In genomic region chr17:38703742-38704644, GRCh38 we compare ENCODE assay signal across 8 cellular contexts. TPM values are rescaled to one million over a fixed set of nuclear protein-coding genes. Genes with fewer than 3 reads are reported as not detected.
DNase-seq lines count a peak whose midpoint lies in the region; ATAC-seq and TF ChIP-seq lines count a peak whose summit lies in the region.

No MANE protein-coding gene starts in this region.

- H3K4me3 ChIP-seq in OCI-LY7 (ENCODE audit: low read depth, low read length, poor library complexity, severe bottlenecking) (peak overlapping the region; percentile 81), fibroblast of pulmonary artery (replicated peaks; ENCODE audit: low read depth, low read length) (peak overlapping the region; percentile 77), neural cell (ENCODE audit: low read length) (peak overlapping the region; percentile 81), suprapubic skin (peak overlapping the region; percentile 85)

- no peak for TF ChIP-seq RAD21 in neural cell (conservative IDR thresholded peaks at IDR 0.05)

- H3K9ac ChIP-seq in neural cell (ENCODE audit: low read length) = peak overlapping the region; percentile 65

- H3K4me2 ChIP-seq in OCI-LY7 (ENCODE audit: low read length) (peak overlapping the region; percentile 100), neural cell (ENCODE audit: low read length) (no peak overlapping the region)

- DNase-seq in DMS53 treated with DMSO at 0.1 percent for 48 hours (lab: John Stamatoyannopoulos, UW; ENCODE audit: unreplicated experiment) = peak; percentile 94
- peak; percentile 92 for DNase-seq in HuH-7.5 (ENCODE audit: low spot score)
- DNase-seq in OCI-LY7 (ENCODE audit: low spot score) = peak; percentile 94
- DNase-seq in activated T-helper 1 cell treated with anti-CD3 and anti-CD28 coated beads, Interleukin-2, amount 50 U/mL, for 16 hours (ENCODE audit: low read depth in 1 of 2, low spot score in 1 of 2) = peak; percentile 41 to 69
- peak; percentile 29 for DNase-seq in fibroblast of pulmonary artery (ENCODE audit: low read depth)
- peak; percentile 90 to 92 for DNase-seq in suprapubic skin (ENCODE audit: low spot score in 2 of 2)

- H3K9me2 ChIP-seq in OCI-LY7 (ENCODE audit: insufficient read depth, low read length) (no peaks in the 10 kb centered on the region), neural cell (ENCODE audit: insufficient read depth, low read length) (no peaks in the 10 kb centered on the region)

- H3K9me3 ChIP-seq in OCI-LY7 (ENCODE audit: low read length) = no peaks in the 10 kb centered on the region
- no peaks in the 10 kb centered on the region for H3K9me3 ChIP-seq in neural cell (ENCODE audit: low read length)
- H3K9me3 ChIP-seq in suprapubic skin = no peaks in the 10 kb centered on the region

- H3K27me3 ChIP-seq in neural cell (ENCODE audit: insufficient read depth, low read depth, low read length) (peaks cover 26% of the 10 kb centered on the region), suprapubic skin (no peaks in the 10 kb centered on the region)

- no peaks in the 10 kb centered on the region for H3F3A ChIP-seq in neural cell (ENCODE audit: insufficient read depth, low read length, poor library complexity, severe bottlenecking)

- ATAC-seq in GM21360 (IDR thresholded peaks at IDR 0.05; ENCODE audit: unreplicated experiment) = no peak

- H3K27ac ChIP-seq in OCI-LY7 (ENCODE audit: low read depth, low read length, poor library complexity, severe bottlenecking) (peak overlapping the region; percentile 92), neural cell (ENCODE audit: low read length) (no peak overlapping the region), suprapubic skin (peak overlapping the region; percentile 90)

- CTCF ChIA-PET in OCI-LY7 (lab: Charles Lee; ENCODE audit: unreplicated experiment) = no interaction called here

- peaks cover 12% of the 10 kb centered on the region; the same call in 1 of the 2 replicates for H4K20me1 ChIP-seq in OCI-LY7 (ENCODE audit: insufficient read depth, low read length)
- H4K20me1 ChIP-seq in neural cell (ENCODE audit: insufficient read depth) = no peaks in the 10 kb centered on the region

- TF ChIP-seq CTCF in OCI-LY7 (conservative IDR thresholded peaks at IDR 0.05; ENCODE audit: low read length) (peak; percentile 25; the same call in 1 of the 2 replicates), fibroblast of pulmonary artery (IDR thresholded peaks at IDR 0.05; ENCODE audit: low read length, missing control alignments) (no peak), neural cell (IDR thresholded peaks at IDR 0.05; ENCODE audit: poor library complexity, severe bottlenecking) (no peak), suprapubic skin (IDR thresholded peaks at IDR 0.05) (no peak)

- H2AFZ ChIP-seq in OCI-LY7 (ENCODE audit: low read length) = peak overlapping the region; percentile 44; the same call in 1 of the 2 replicates
- H2AFZ ChIP-seq in neural cell (ENCODE audit: low read depth, low read length) = peak overlapping the region; percentile 65

- WGBS in suprapubic skin = under 1% methylated on average over 27 of the region's 52 CpGs

- H3K79me2 ChIP-seq in OCI-LY7 (ENCODE audit: insufficient read depth, low read depth, low read length) = peaks cover 37% of the 10 kb centered on the region
- peaks cover 19% of the 10 kb centered on the region for H3K79me2 ChIP-seq in neural cell (replicated peaks; ENCODE audit: insufficient read depth, low read length)

- POLR2A ChIA-PET in OCI-LY7 (lab: Charles Lee) = interaction anchor here (0.5 to 1.0 kb wide), 3 partner anchors 14 to 165 kb away, joined by 3 to 4 read pairs (median 4); no protein-coding TSS in a partner anchor

- H3K36me3 ChIP-seq in OCI-LY7 (ENCODE audit: insufficient read depth, low read length) (peaks cover 20% of the 10 kb centered on the region), neural cell (ENCODE audit: insufficient read depth, low read length) (no peaks in the 10 kb centered on the region), suprapubic skin (peaks cover 3% of the 10 kb centered on the region)

- BruUV-seq in OCI-LY7 (replicated peaks; lab: Mats Ljungman, UMichigan) = no TSS peak

- no peak for TF ChIP-seq POLR2A in suprapubic skin (IDR thresholded peaks at IDR 0.05)

- intact Hi-C loops in OCI-LY7 (cut with micrococcal nuclease; ENCODE audit: unreplicated experiment) = loop anchor here (1.0 to 2.0 kb wide), 2 partner anchors 24 to 43 kb away; no protein-coding TSS in a partner anchor

- TF ChIP-seq EP300 in neural cell (conservative IDR thresholded peaks at IDR 0.05; ENCODE audit: poor library complexity, severe bottlenecking) (no peak), suprapubic skin (IDR thresholded peaks at IDR 0.05) (no peak)

- H3K4me1 ChIP-seq in OCI-LY7 (ENCODE audit: insufficient read depth, low read length, poor library complexity, severe bottlenecking) = peaks cover 38% of the 10 kb centered on the region
- peaks cover 65% of the 10 kb centered on the region for H3K4me1 ChIP-seq in suprapubic skin

TF ChIP-seq in neural cell, 6 proteins besides CTCF, POLR2A, EP300 and RAD21:
- TF ChIP-seq REST (IDR thresholded peaks at IDR 0.05; ENCODE audit: borderline replicate concordance) (no peak), TAF1 (IDR thresholded peaks at IDR 0.05; ENCODE audit: low read depth) (no peak)

RNA-seq across cellular contexts. Expression of gene MLLT6, which starts 1.1 kb away (rescaled TPM):
- total RNA-seq in OCI-LY7 (2014; rRNA removed; shearing (Covaris generic)) = 81.7 and 94.9 TPM in 2 replicates
- total RNA-seq in OCI-LY7 (2022) = 174 and 175 TPM in 2 replicates
- polyA plus RNA-seq in neural cell = 19.7 and 26.0 TPM in 2 replicates
- 44.8 and 47.6 TPM in 2 replicates for polyA minus RNA-seq in neural cell
- total RNA-seq in suprapubic skin = 100 to 1,000 TPM in 1 of 4 donors, 10 to 100 TPM in 3; 62.7 to 136 (median 79.0) TPM

RNA-seq across cellular contexts. Expression of gene CISD3, which starts 26.1 kb away (rescaled TPM):
- total RNA-seq in OCI-LY7 (2014; rRNA removed; shearing (Covaris generic)) = 11.4 and 13.4 TPM in 2 replicates
- total RNA-seq in OCI-LY7 (2022) (24.9 and 25.1 TPM in 2 replicates), suprapubic skin (10 to 100 TPM in 2 of 4 donors, 1 to 10 TPM in 2; 6.8 to 12.7 (median 10.1) TPM)
- 0.48 and 1.2 TPM in 2 replicates for polyA plus RNA-seq in neural cell
- 0.73 and 1.6 TPM in 2 replicates for polyA minus RNA-seq in neural cell

RNA-seq across cellular contexts. Expression of gene EPOP, which starts 29.2 kb away (rescaled TPM):
- 8.3 and 11.8 TPM in 2 replicates for total RNA-seq in OCI-LY7 (2014; rRNA removed; shearing (Covaris generic))
- 21.7 and 27.2 TPM in 2 replicates for total RNA-seq in OCI-LY7 (2022)
- polyA plus RNA-seq in neural cell = 1.1 and 1.5 TPM in 2 replicates
- polyA minus RNA-seq in neural cell = 2.2 and 2.3 TPM in 2 replicates
- total RNA-seq in suprapubic skin = 1 to 10 TPM in 3 of 4 donors, under 1 TPM in 1; 0.80 to 6.1 (median 3.2) TPM

RNA-seq across cellular contexts. Expression of gene PCGF2, which starts 44.1 kb away (rescaled TPM):
- 8.9 and 12.8 TPM in 2 replicates for total RNA-seq in OCI-LY7 (2014; rRNA removed; shearing (Covaris generic))
- total RNA-seq in OCI-LY7 (2022) (40.0 and 47.3 TPM in 2 replicates), suprapubic skin (10 to 100 TPM in 1 of 4 donors, 1 to 10 TPM in 3; 5.3 to 15.2 (median 7.0) TPM)
- polyA plus RNA-seq in neural cell = 10.7 and 11.7 TPM in 2 replicates
- polyA minus RNA-seq in neural cell = 12.4 and 15.0 TPM in 2 replicates

RNA-seq across cellular contexts. Expression of gene PSMB3, which starts 48.5 kb away (rescaled TPM):
- 290 and 348 TPM in 2 replicates for total RNA-seq in OCI-LY7 (2014; rRNA removed; shearing (Covaris generic))
- total RNA-seq in OCI-LY7 (2022) (231 and 246 TPM in 2 replicates), suprapubic skin (100 to 1,000 TPM; 106 to 186 (median 162) TPM)
- polyA plus RNA-seq in neural cell = 300 and 338 TPM in 2 replicates
- polyA minus RNA-seq in neural cell = 94.8 and 133 TPM in 2 replicates

Comparison
In these comparisons a context has a peak if more than half of its experiments do, and no peak if none do; other contexts are left out.
1. DNase-seq: peak in every context shown above with its lines; median percentile 94 in DMS53 treated with DMSO at 0.1 percent for 48 hours; 94 in OCI-LY7; 92 in HuH-7.5; 91 in suprapubic skin; 55 in activated T-helper 1 cell treated with anti-CD3 and anti-CD28 coated beads, Interleukin-2, amount 50 U/mL, for 16 hours; 29 in fibroblast of pulmonary artery.